8 cellular contexts compared by ENCODE assay signal in genomic region chrX:153926863-153927685, GRCh38. TPM values are rescaled to one million over a fixed set of nuclear protein-coding genes. Genes with fewer than 3 reads are reported as not detected.
DNase-seq lines count a peak whose midpoint lies in the region; ATAC-seq, FAIRE-seq and TF ChIP-seq lines count a peak whose summit lies in the region.

No MANE protein-coding gene starts in this region.

- WGBS in pancreas, 2 donors: 19 to 31% methylated on average over 31 to 32 of the region's 32 CpGs

- peaks cover 3% of the 10 kb centered on the region for H3K36me3 Mint-ChIP-seq in activated T-cell treated with anti-CD3 and anti-CD28 coated beads, Interleukin-2, amount 50 U/mL, for 4 hours (ENCODE audit: insufficient read depth)

- H3K4me1 Mint-ChIP-seq in activated T-cell treated with anti-CD3 and anti-CD28 coated beads, Interleukin-2, amount 50 U/mL, for 4 hours (ENCODE audit: low read depth): peaks cover 32% of the 10 kb centered on the region

- no peaks in the 10 kb centered on the region for H3K9me3 Mint-ChIP-seq in activated T-cell treated with anti-CD3 and anti-CD28 coated beads, Interleukin-2, amount 50 U/mL, for 4 hours

- TF ChIP-seq CTCF in 22Rv1 (IDR thresholded peaks at IDR 0.05): no peak
- no peak for TF ChIP-seq CTCF in OCI-LY3 (IDR thresholded peaks at IDR 0.05; ENCODE audit: low read depth, low read length)
- TF ChIP-seq CTCF in fibroblast of the aortic adventitia (IDR thresholded peaks at IDR 0.05; ENCODE audit: insufficient read depth, low read length): no peak
- TF ChIP-seq CTCF in pancreas (IDR thresholded peaks at IDR 0.05): no peak

- H4K20me1 ChIP-seq in OCI-LY3 (ENCODE audit: insufficient read depth, low read length): peaks cover 20% of the 10 kb centered on the region

- peak overlapping the region; percentile 100 for H3K4me2 ChIP-seq in OCI-LY3 (ENCODE audit: low read length)

- H3K4me1 ChIP-seq in OCI-LY3 (ENCODE audit: low read length) (peaks cover 33% of the 10 kb centered on the region), pancreas (peaks cover 0 to 13% (median 9%) of the 10 kb centered on the region in 3 donors)

- peaks cover 24% of the 10 kb centered on the region for H3K36me3 ChIP-seq in OCI-LY3 (replicated peaks; ENCODE audit: low read depth, low read length)
- H3K36me3 ChIP-seq in pancreas: no peaks in the 10 kb centered on the region

- H3K27me3 ChIP-seq in OCI-LY3 (ENCODE audit: low read depth, low read length) (no peaks in the 10 kb centered on the region), pancreas (no peaks in the 10 kb centered on the region)

- H3K9ac ChIP-seq in OCI-LY3 (ENCODE audit: low read length): peak overlapping the region; percentile 100

- DNase-seq in activated T-cell treated with anti-CD3 and anti-CD28 coated beads, Interleukin-2, amount 50 U/mL, for 4 hours: peak; percentile 61
- DNase-seq in fibroblast of the aortic adventitia (ENCODE audit: low read depth) (peak; percentile 16), pancreas (peak in 4 of 6 donors; percentile 28 to 81 (median 49)), ureter (ENCODE audit: low spot score) (peak; percentile 66)

- ATAC-seq in GM18873 (IDR thresholded peaks at IDR 0.05; ENCODE audit: low FRiP score, unreplicated experiment) (peak; percentile 56), HG03439 (IDR thresholded peaks at IDR 0.05; ENCODE audit: unreplicated experiment) (peak; percentile 36), pancreas (peak in 2 of 4 donors; percentile 2 to 13)
- ATAC-seq in activated T-cell treated with anti-CD3 and anti-CD28 coated beads, Interleukin-2, amount 50 U/mL, for 4 hours: peak; percentile 41 to 50

- H3K9me3 ChIP-seq in OCI-LY3 (ENCODE audit: insufficient read depth, low read length) (no peaks in the 10 kb centered on the region), pancreas (no peaks in the 10 kb centered on the region)

- peaks cover 57% of the 10 kb centered on the region for H3K79me2 ChIP-seq in OCI-LY3 (ENCODE audit: low read length)

- no peak overlapping the region for H2AFZ ChIP-seq in OCI-LY3 (ENCODE audit: low read depth, low read length)

- FAIRE-seq in pancreas (lab: Jason Lieb, UNC): no peak

- peak overlapping the region; percentile 87 for H3K4me3 Mint-ChIP-seq in activated T-cell treated with anti-CD3 and anti-CD28 coated beads, Interleukin-2, amount 50 U/mL, for 4 hours

- intact Hi-C loops in pancreas (cut with DNase I): no loop called here

- H3K4me3 ChIP-seq in OCI-LY3 (ENCODE audit: low read length) (peak overlapping the region; percentile 100), fibroblast of the aortic adventitia (ENCODE audit: low read depth, low read length) (peak overlapping the region; percentile 71), pancreas (peak overlapping the region in 3 of 4 donors; percentile 38 to 63 (median 39))

- H3K27ac ChIP-seq in 22Rv1: peak overlapping the region; percentile 93
- H3K27ac ChIP-seq in OCI-LY3 (ENCODE audit: low read length): peak overlapping the region; percentile 100
- H3K27ac ChIP-seq in pancreas: peak overlapping the region; percentile 64 to 91 (median 86)

- H3K27me3 Mint-ChIP-seq in activated T-cell treated with anti-CD3 and anti-CD28 coated beads, Interleukin-2, amount 50 U/mL, for 4 hours (ENCODE audit: low read depth): no peaks in the 10 kb centered on the region

RNA-seq across cellular contexts. Expression of gene ARHGAP4, which starts 1.0 kb away (rescaled TPM):
- total RNA-seq in activated T-cell treated with anti-CD3 and anti-CD28 coated beads, Interleukin-2, amount 50 U/mL, for 4 hours: 100 to 1,000 TPM in 2 of 3 donors, 10 to 100 TPM in 1; 96.7 to 128 (median 108) TPM
- total RNA-seq in fibroblast of the aortic adventitia (ENCODE audit: low replicate concordance) (0.27 and 6.0 TPM in 2 replicates), pancreas (10 to 100 TPM in 3 of 6 donors, 1 to 10 TPM in 3; 1.9 to 18.9 (median 8.9) TPM), ureter (43.7 TPM)
- 10 to 100 TPM; 44.7 to 71.7 TPM for polyA plus RNA-seq in pancreas

RNA-seq across cellular contexts. Expression of gene NAA10, which starts 7.8 kb away (rescaled TPM):
- 100 to 1,000 TPM; 190 to 224 (median 221) TPM for total RNA-seq in activated T-cell treated with anti-CD3 and anti-CD28 coated beads, Interleukin-2, amount 50 U/mL, for 4 hours
- total RNA-seq in fibroblast of the aortic adventitia (ENCODE audit: low replicate concordance): 25.8 and 84.7 TPM in 2 replicates
- 10 to 100 TPM; 24.5 to 49.0 (median 40.3) TPM for total RNA-seq in pancreas
- polyA plus RNA-seq in pancreas: 100 to 1,000 TPM in 1 of 2 donors, 10 to 100 TPM in 1; 95.1 to 115 TPM
- total RNA-seq in ureter: 83.7 TPM

RNA-seq across cellular contexts. Expression of gene RENBP, which starts 17.4 kb away (rescaled TPM):
- total RNA-seq in activated T-cell treated with anti-CD3 and anti-CD28 coated beads, Interleukin-2, amount 50 U/mL, for 4 hours: 10 to 100 TPM in 1 of 3 donors, 1 to 10 TPM in 2; 6.9 to 10.4 (median 8.6) TPM
- total RNA-seq in fibroblast of the aortic adventitia (ENCODE audit: low replicate concordance) (0.45 and 5.6 TPM in 2 replicates), pancreas (1 to 10 TPM in 4 of 6 donors, under 1 TPM in 2; 0.43 to 7.5 (median 1.6) TPM), ureter (7.4 TPM)
- polyA plus RNA-seq in pancreas: 1 to 10 TPM; 2.8 to 5.1 TPM

RNA-seq across cellular contexts. Expression of gene AVPR2, which starts 22.6 kb away (rescaled TPM):
- not detected for total RNA-seq in activated T-cell treated with anti-CD3 and anti-CD28 coated beads, Interleukin-2, amount 50 U/mL, for 4 hours
- total RNA-seq in fibroblast of the aortic adventitia (ENCODE audit: low replicate concordance): not detected in 2 replicates
- total RNA-seq in pancreas: under 1 TPM; 0.12 to 0.58 (median 0.31) TPM
- 1 to 10 TPM; 1.3 TPM for polyA plus RNA-seq in pancreas
- 2.3 TPM for total RNA-seq in ureter

RNA-seq across cellular contexts. Expression of gene L1CAM, which starts 41.1 kb away (rescaled TPM):
- total RNA-seq in activated T-cell treated with anti-CD3 and anti-CD28 coated beads, Interleukin-2, amount 50 U/mL, for 4 hours: under 1 TPM; 0.14 to 0.46 (median 0.34) TPM
- total RNA-seq in fibroblast of the aortic adventitia (ENCODE audit: low replicate concordance) (0.36 and 1.6 TPM in 2 replicates), pancreas (1 to 10 TPM in 4 of 6 donors, under 1 TPM in 2; 0.97 to 1.6 (median 1.2) TPM), ureter (3.8 TPM)
- 1 to 10 TPM in 1 of 2 donors, under 1 TPM in 1; 0.84 to 3.9 TPM for polyA plus RNA-seq in pancreas

Comparison
In these comparisons a context has a peak if more than half of its experiments do, and no peak if none do; other contexts are left out.
1. H3K4me3 ChIP-seq: peak in every context shown above with its lines; median percentile 100 in OCI-LY3; 71 in fibroblast of the aortic adventitia; 39 in pancreas.
2. DNase-seq: peak in every context shown above with its lines; median percentile 66 in ureter; 61 in activated T-cell treated with anti-CD3 and anti-CD28 coated beads, Interleukin-2, amount 50 U/mL, for 4 hours; 49 in pancreas; 16 in fibroblast of the aortic adventitia.